ENCODE assay signal across 18 cellular contexts in the genomic region with DNA sequence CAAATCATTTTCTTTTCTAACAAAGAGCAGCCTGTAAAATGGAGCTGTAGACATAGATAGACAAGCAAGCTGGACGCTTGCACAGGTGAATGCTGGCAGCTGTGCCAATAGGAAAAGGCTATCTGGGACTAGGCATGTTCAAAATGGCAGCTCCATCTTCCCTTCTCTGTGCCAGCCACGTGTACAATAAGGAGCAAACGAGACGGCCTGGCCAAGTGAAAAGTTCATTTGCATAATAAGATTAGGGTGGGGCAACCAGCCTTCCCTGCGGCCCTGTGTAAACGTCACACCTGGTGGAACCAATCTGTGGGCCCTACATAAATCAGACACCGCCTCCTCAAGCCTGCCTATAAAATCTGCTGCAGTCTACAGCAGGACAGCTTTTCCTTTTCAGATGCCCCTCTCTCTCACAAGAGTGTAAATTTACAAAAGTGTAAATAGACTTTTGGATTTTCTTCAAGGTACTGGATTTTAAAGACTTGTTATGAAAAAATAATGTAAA. TPM values are rescaled to one million over a fixed set of nuclear protein-coding genes. Genes with fewer than 3 reads are reported as not detected.
DNase-seq lines count a peak whose midpoint lies in the region; ATAC-seq and TF ChIP-seq lines count a peak whose summit lies in the region.
"Had no signal": no experiment of that assay in that cellular context is flagged by ENCODE, and none has a peak within 500 bp of the region (broad histone marks: within the 10 kb centered on the region; RNA-seq: fewer than 3 reads in every experiment).

No MANE protein-coding gene starts in this region.

- H3K27me3 Mint-ChIP-seq in natural killer cell (ENCODE audit: low read depth in 2 of 2) = peaks cover 9 to 20% of the 10 kb centered on the region in 2 donors
- H3K27me3 Mint-ChIP-seq: effector memory CD8-positive, alpha-beta T cell had no signal

- no peak overlapping the region for H3K4me3 Mint-ChIP-seq in natural killer cell
- H3K4me3 Mint-ChIP-seq: effector memory CD8-positive, alpha-beta T cell; neural crest cell had no signal

- no peak for TF ChIP-seq CTCF in natural killer cell (IDR thresholded peaks at IDR 0.05)

- no peaks in the 10 kb centered on the region for H3K4me1 Mint-ChIP-seq in natural killer cell
- H3K4me1 Mint-ChIP-seq: neural crest cell had no signal

- intact Hi-C loops in natural killer cell (cut with micrococcal nuclease) = no loop called here

- ATAC-seq in natural killer cell = no peak
- ATAC-seq: effector memory CD8-positive, alpha-beta T cell had no signal

- H3K27ac Mint-ChIP-seq in natural killer cell = no peak overlapping the region
- H3K27ac Mint-ChIP-seq: effector memory CD8-positive, alpha-beta T cell had no signal

- peak; percentile 32 for DNase-seq in Daoy (ENCODE audit: low read depth)
- peak; percentile 89 for DNase-seq in NAMALWA (ENCODE audit: low spot score)
- DNase-seq in NCI-H774 (lab: John Stamatoyannopoulos, UW) = peak; percentile 40
- peak; percentile 36 for DNase-seq in left kidney (ENCODE audit: low read depth, low spot score)
- DNase-seq in NCI-H345 treated with DMSO at 0.1 percent for 48 hours (lab: John Stamatoyannopoulos, UW; ENCODE audit: unreplicated experiment) = no peak
- no peak for DNase-seq in foreskin melanocyte
- no peak for DNase-seq in natural killer cell
- DNase-seq: activated CD4-positive, alpha-beta T cell treated with anti-CD3 and anti-CD28 coated beads, Interleukin-2, amount 50 U/mL, for 4 hours; activated naive CD4-positive, alpha-beta T cell treated with Interleukin-2 at 50 U/mL for 16 hours; activated T-cell treated with anti-CD3 and anti-CD28 coated beads for 4 hours; aorta; Calu3; effector memory CD8-positive, alpha-beta T cell; HCEC 1CT; islet precursor cell; NCI-H1694; testis had no signal

- H3K36me3 Mint-ChIP-seq in natural killer cell = no peaks in the 10 kb centered on the region

- no peaks in the 10 kb centered on the region for H3K9me3 Mint-ChIP-seq in natural killer cell
- H3K9me3 Mint-ChIP-seq: effector memory CD8-positive, alpha-beta T cell; neural crest cell had no signal

RNA-seq across cellular contexts. Expression of a gene that starts 16.6 kb away (rescaled TPM):
- 33.8 and 35.7 TPM in 2 replicates for total RNA-seq in Daoy (2014; rRNA removed; shearing (Covaris generic))
- 10 to 100 TPM in 2 of 3 donors, 1 to 10 TPM in 1; 8.9 to 15.4 (median 15.1) TPM for total RNA-seq in natural killer cell

Comparison
In these comparisons a context has a peak if more than half of its experiments do, and no peak if none do; other contexts are left out.
1. DNase-seq: peak in Daoy (single experiment), NAMALWA (single experiment), NCI-H774 (single experiment) and left kidney (single experiment); none in NCI-H345 treated with DMSO at 0.1 percent for 48 hours (single experiment), foreskin melanocyte (single experiment) and natural killer cell (single experiment).